In the genomic region with DNA sequence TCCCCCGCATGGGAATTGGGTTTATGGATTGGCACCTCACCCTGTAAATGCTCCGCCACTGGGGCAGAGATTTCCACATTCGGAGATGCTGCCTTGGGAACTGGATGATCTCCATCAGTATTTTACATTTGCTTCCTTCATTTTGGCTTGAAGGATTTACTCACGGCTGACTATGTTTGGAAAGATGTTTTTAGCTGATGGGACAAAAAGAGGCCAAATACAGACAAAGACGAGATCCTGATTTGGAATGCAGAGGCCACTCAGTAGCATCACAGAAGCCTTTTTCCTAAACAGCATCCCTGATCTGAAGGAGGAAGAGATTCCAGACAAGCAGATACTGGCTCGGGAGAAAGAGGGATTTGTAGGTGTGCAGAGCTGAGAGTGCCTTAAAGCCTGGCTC, we compare ENCODE assay signal across 18 cellular contexts.
"Had no signal": no experiment of that assay in that cellular context is flagged by ENCODE, and none has a peak within 500 bp of the region (broad histone marks: within the 10 kb centered on the region; RNA-seq: fewer than 3 reads in every experiment).

No MANE protein-coding gene starts in this region.

- H3K27me3 ChIP-seq: colonic mucosa, hepatocyte, right atrium auricular region, suprapubic skin, tibial nerve, upper lobe of right lung had no signal

- H3K36me3 ChIP-seq: colonic mucosa had no signal

- H3K4me1 ChIP-seq: right atrium auricular region, suprapubic skin, tibial nerve, upper lobe of right lung had no signal

- H3K4me3 ChIP-seq: colonic mucosa, hepatocyte, lung, right atrium auricular region, smooth muscle cell, suprapubic skin, tibial nerve, upper lobe of right lung had no signal

- H3K9me3 ChIP-seq: colonic mucosa, right atrium auricular region, suprapubic skin, upper lobe of right lung had no signal

- H3K27ac ChIP-seq: colonic mucosa, hepatocyte, right atrium auricular region, suprapubic skin, tibial nerve, upper lobe of right lung had no signal

- DNase-seq: effector CD8-positive, alpha-beta T cell; foreskin melanocyte; head of caudate nucleus; left ventricle myocardium superior; mesenchymal stem cell; midbrain; naive B cell; occipital lobe; stimulated activated CD4-positive, alpha-beta T cell treated with anti-CD3 and anti-CD28 coated beads, Interleukin-2, amount 100 ng/mL, for 48 hours; stimulated activated naive CD4-positive, alpha-beta T cell treated with Interleukin-2 at 50 U/mL for 16 hours; upper lobe of right lung had no signal
